23 cellular contexts compared by ENCODE assay signal in the genomic region with DNA sequence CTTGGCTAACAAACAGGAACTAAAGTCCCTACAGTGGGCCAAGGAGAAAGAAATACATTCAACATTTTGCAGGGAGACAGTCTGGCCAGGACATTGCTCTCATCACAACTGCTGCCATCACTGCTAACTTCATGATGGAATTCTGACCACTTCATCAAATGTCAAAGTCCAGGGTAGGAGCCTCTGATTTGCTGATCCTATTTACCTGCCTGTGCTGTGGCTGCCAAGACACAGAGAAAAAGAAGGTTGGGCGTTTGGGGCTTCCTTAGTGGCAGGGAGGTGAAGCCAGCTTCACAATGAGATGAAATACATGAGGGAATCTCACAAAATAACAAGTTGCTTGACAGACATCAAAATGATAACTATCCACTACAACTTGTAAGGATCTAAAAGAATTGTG.
DNase-seq lines count a peak whose midpoint lies in the region; ATAC-seq lines count a peak whose summit lies in the region.
"Had no signal": no experiment of that assay in that cellular context is flagged by ENCODE, and none has a peak within 500 bp of the region (broad histone marks: within the 10 kb centered on the region; RNA-seq: fewer than 3 reads in every experiment).

No MANE protein-coding gene starts in this region.

- no peak overlapping the region for H3K23ac ChIP-seq in mesendoderm (ENCODE audit: low read length)

- no peak overlapping the region for H3K27ac Mint-ChIP-seq in stimulated activated naive B cell treated with anti-CD40 and anti-IgM and Interleukin-4, amounts not matched to agents 10 μg/mL and 1 μg/mL and 100 μg/mL, for 72 hours
- H3K27ac Mint-ChIP-seq: activated naive CD4-positive, alpha-beta T cell treated with anti-CD3 and anti-CD28 coated beads, Interleukin-2, amount 10 ng/mL, durations not matched to agents 7 days and 5 days; naive B cell had no signal

- H3K36me3 Mint-ChIP-seq in stimulated activated naive B cell treated with anti-CD40 and anti-IgM and Interleukin-4, amounts not matched to agents 10 μg/mL and 1 μg/mL and 100 μg/mL, for 72 hours = no peaks in the 10 kb centered on the region
- H3K36me3 Mint-ChIP-seq: activated naive CD4-positive, alpha-beta T cell treated with anti-CD3 and anti-CD28 coated beads, Interleukin-2, amount 10 ng/mL, durations not matched to agents 7 days and 5 days; CD4-positive, alpha-beta memory T cell; naive B cell had no signal

- H3K4me3 Mint-ChIP-seq in stimulated activated naive B cell treated with anti-CD40 and anti-IgM and Interleukin-4, amounts not matched to agents 10 μg/mL and 1 μg/mL and 100 μg/mL, for 72 hours = no peak overlapping the region
- H3K4me3 Mint-ChIP-seq: activated naive CD4-positive, alpha-beta T cell treated with anti-CD3 and anti-CD28 coated beads, Interleukin-2, amount 10 ng/mL, durations not matched to agents 7 days and 5 days; CD4-positive, alpha-beta memory T cell; naive B cell had no signal

- H3K18ac ChIP-seq in mesendoderm (ENCODE audit: low read length) = no peak overlapping the region

- no peak overlapping the region for H3K56ac ChIP-seq in mesendoderm (ENCODE audit: low read length)

- no peaks in the 10 kb centered on the region for H3K27me3 ChIP-seq in mesendoderm (ENCODE audit: insufficient read depth, low read length, poor library complexity)
- H3K27me3 ChIP-seq: stomach, thyroid gland had no signal

- H3K4me1 Mint-ChIP-seq in stimulated activated naive B cell treated with anti-CD40 and anti-IgM and Interleukin-4, amounts not matched to agents 10 μg/mL and 1 μg/mL and 100 μg/mL, for 72 hours = no peaks in the 10 kb centered on the region
- H3K4me1 Mint-ChIP-seq: activated naive CD4-positive, alpha-beta T cell treated with anti-CD3 and anti-CD28 coated beads, Interleukin-2, amount 10 ng/mL, durations not matched to agents 7 days and 5 days; CD4-positive, alpha-beta memory T cell; naive B cell had no signal

- H3K79me1 ChIP-seq in mesendoderm (ENCODE audit: low read length) = no peaks in the 10 kb centered on the region

- H3K9me3 Mint-ChIP-seq in stimulated activated naive B cell treated with anti-CD40 and anti-IgM and Interleukin-4, amounts not matched to agents 10 μg/mL and 1 μg/mL and 100 μg/mL, for 72 hours = peaks cover 8% of the 10 kb centered on the region in 2 donors
- H3K9me3 Mint-ChIP-seq: activated naive CD4-positive, alpha-beta T cell treated with anti-CD3 and anti-CD28 coated beads, Interleukin-2, amount 10 ng/mL, durations not matched to agents 7 days and 5 days had no signal

- no peaks in the 10 kb centered on the region for H3K79me2 ChIP-seq in mesendoderm (ENCODE audit: control insufficient read depth, insufficient read depth, low read length)

- no peak overlapping the region for H2BK15ac ChIP-seq in mesendoderm (replicated peaks; ENCODE audit: low read depth)

- no peaks in the 10 kb centered on the region for H3K36me3 ChIP-seq in mesendoderm (ENCODE audit: control insufficient read depth, insufficient read depth, low read length)
- H3K36me3 ChIP-seq: stomach, thyroid gland had no signal

- no peak overlapping the region for H4K8ac ChIP-seq in mesendoderm (ENCODE audit: low read depth, low read length)

- no peak overlapping the region for H2BK120ac ChIP-seq in mesendoderm (ENCODE audit: low read depth, low read length)

- no peak overlapping the region for H3K9ac ChIP-seq in mesendoderm (ENCODE audit: low read length)

- ATAC-seq in stimulated activated naive B cell treated with anti-CD40 and anti-IgM and Interleukin-4, amounts not matched to agents 10 μg/mL and 1 μg/mL and 100 μg/mL, for 72 hours (replicated peaks) = no peak
- ATAC-seq: HCT116 had no signal

- WGBS in mesendoderm (ENCODE audit: extremely low coverage, insufficient coverage, low lambda C conversion rate) = no CpG with 5 or more reads among the region's 1 CpG

- no peak overlapping the region for H3K4ac ChIP-seq in mesendoderm (ENCODE audit: low read depth, low read length)

- H3K4me2 ChIP-seq in mesendoderm (ENCODE audit: low read length) = no peak overlapping the region

- H3K27ac ChIP-seq in mesendoderm (ENCODE audit: low read depth, low read length) = no peak overlapping the region
- H3K27ac ChIP-seq: stomach, thyroid gland had no signal

- H3K4me1 ChIP-seq in mesendoderm (ENCODE audit: control insufficient read depth, low read depth, low read length) = no peaks in the 10 kb centered on the region
- H3K4me1 ChIP-seq: thyroid gland had no signal

- DNase-seq in NCI-H748 (lab: John Stamatoyannopoulos, UW; ENCODE audit: unreplicated experiment) = peak; percentile 12
- no peak for DNase-seq in NCI-H748 treated with DMSO at 0.1 percent for 48 hours (lab: John Stamatoyannopoulos, UW)
- peak; percentile 32 for DNase-seq in SW480 (ENCODE audit: low spot score)
- peak; percentile 35 for DNase-seq in mesendoderm
- no peak for DNase-seq in stimulated activated naive B cell treated with anti-CD40 and anti-IgM and Interleukin-4, amounts not matched to agents 10 μg/mL and 1 μg/mL and 100 μg/mL, for 72 hours
- DNase-seq in occipital lobe (lab: John Stamatoyannopoulos, UW) = no peak
- no peak for DNase-seq in stimulated activated CD4-positive, alpha-beta T cell treated with anti-CD3 and anti-CD28 coated beads, Interleukin-4, amount 100 ng/mL, for 24 hours
- no peak for DNase-seq in COR-L47 (lab: John Stamatoyannopoulos, UW)
- DNase-seq: activated CD4-positive, alpha-beta T cell treated with anti-CD3 and anti-CD28 coated beads, Interleukin-2, amount 50 U/mL, for 48 hours; activated CD4-positive, CD25-positive, alpha-beta regulatory T cell; activated CD8-positive, alpha-beta memory T cell treated with anti-CD3 and anti-CD28 coated beads, Interleukin-2, amount 50 U/mL, for 48 hours; activated naive CD4-positive, alpha-beta T cell treated with anti-CD3 and anti-CD28 coated beads, Interleukin-2, amount 10 ng/mL, durations not matched to agents 7 days and 5 days; amniotic stem cell; CD4-positive, alpha-beta memory T cell; kidney; naive B cell; NCI-H146; NCI-H2107; NCI-H446 treated with DMSO at 0.1 percent for 48 hours; stimulated activated CD8-positive, alpha-beta memory T cell treated with anti-CD3 and anti-CD28 coated beads, Interleukin-4, amount 100 ng/mL, for 48 hours; stomach had no signal

- no peaks in the 10 kb centered on the region for H3K27me3 Mint-ChIP-seq in stimulated activated naive B cell treated with anti-CD40 and anti-IgM and Interleukin-4, amounts not matched to agents 10 μg/mL and 1 μg/mL and 100 μg/mL, for 72 hours
- H3K27me3 Mint-ChIP-seq: activated naive CD4-positive, alpha-beta T cell treated with anti-CD3 and anti-CD28 coated beads, Interleukin-2, amount 10 ng/mL, durations not matched to agents 7 days and 5 days; CD4-positive, alpha-beta memory T cell; naive B cell had no signal

- H4K5ac ChIP-seq in mesendoderm (ENCODE audit: low read length) = no peak overlapping the region

- no peak overlapping the region for H3K4me3 ChIP-seq in mesendoderm (ENCODE audit: low read length)
- H3K4me3 ChIP-seq: stomach, thyroid gland had no signal

- H2BK5ac ChIP-seq in mesendoderm (ENCODE audit: low read length) = no peak overlapping the region

- no peak overlapping the region for H2AK5ac ChIP-seq in mesendoderm (ENCODE audit: low read length)

Comparison
In these comparisons a context has a peak if more than half of its experiments do, and no peak if none do; other contexts are left out.
1. DNase-seq: peak in NCI-H748 (single experiment), SW480 (single experiment) and mesendoderm (single experiment); none in NCI-H748 treated with DMSO at 0.1 percent for 48 hours (single experiment), stimulated activated naive B cell treated with anti-CD40 and anti-IgM and Interleukin-4, amounts not matched to agents 10 μg/mL and 1 μg/mL and 100 μg/mL, for 72 hours (single experiment), occipital lobe (single experiment), stimulated activated CD4-positive, alpha-beta T cell treated with anti-CD3 and anti-CD28 coated beads, Interleukin-4, amount 100 ng/mL, for 24 hours (single experiment) and COR-L47 (single experiment).